8 cellular contexts compared by ENCODE assay signal in the genomic region with DNA sequence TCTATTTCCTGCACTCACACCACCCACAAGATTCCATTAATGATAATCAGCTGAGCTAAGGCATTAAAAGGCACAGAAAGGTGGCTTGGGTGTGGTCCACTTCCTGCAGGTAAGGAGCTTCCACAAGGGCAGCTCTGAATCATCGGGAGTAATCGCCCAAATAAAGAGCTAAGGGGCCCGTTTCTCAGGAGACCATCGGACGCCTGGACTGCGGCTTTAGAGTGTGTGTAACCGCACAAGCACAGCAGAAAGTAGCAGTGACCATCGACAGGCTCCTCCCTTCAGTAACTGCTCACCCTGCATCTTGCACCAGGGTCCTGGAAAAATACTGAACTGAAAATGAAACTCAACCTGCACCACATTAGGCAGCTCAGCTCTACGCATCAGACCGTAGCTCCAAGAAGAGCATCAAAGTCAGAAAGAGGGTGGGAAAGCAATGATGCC. TPM values are rescaled to one million over a fixed set of nuclear protein-coding genes. Genes with fewer than 3 reads are reported as not detected.
DNase-seq lines count a peak whose midpoint lies in the region; ATAC-seq, FAIRE-seq and TF ChIP-seq lines count a peak whose summit lies in the region.

No MANE protein-coding gene starts in this region.

- DNase-seq in GM18507 (ENCODE audit: extremely low spot score, insufficient read length, low read depth) (peak; percentile 70), GM23248 (no peak), Karpas-422 (peak; percentile 86), left ventricle myocardium inferior (no peak), ureter (ENCODE audit: low spot score) (no peak), NCI-H1694 treated with DMSO at 0.1 percent for 48 hours (lab: John Stamatoyannopoulos, UW) (no peak)
- peak; percentile 51 for DNase-seq in activated T-helper 1 cell treated with anti-CD3 and anti-CD28 coated beads, Interleukin-12 subunit alpha, Interleukin-12 subunit beta, Interleukin-2, Interleukin-4 antibody, amounts not matched to agents 30 ng/mL and 10 ng/mL and 1 ng/mL, durations not matched to agents 14 hours and 24 hours and 36 hours (ENCODE audit: low spot score)
- DNase-seq in stimulated activated effector memory CD8-positive, alpha-beta T cell treated with anti-CD3 and anti-CD28 coated beads, Interleukin-12 subunit alpha, Interleukin-12 subunit beta, amount 100 ng/mL, for 72 hours (ENCODE audit: low spot score in 2 of 2): peak in 1 of 2 donors; percentile 58

- H3K9me3 ChIP-seq in GM23248 (ENCODE audit: low read depth) (no peaks in the 10 kb centered on the region), Karpas-422 (ENCODE audit: low read length) (no peaks in the 10 kb centered on the region), left ventricle myocardium inferior (replicated peaks) (no peaks in the 10 kb centered on the region)

- intact Hi-C loops in activated T-helper 1 cell treated with anti-CD3 and anti-CD28 coated beads, Interleukin-12 subunit alpha, Interleukin-12 subunit beta, Interleukin-2, Interleukin-4 antibody, amounts not matched to agents 30 ng/mL and 10 ng/mL and 1 ng/mL, durations not matched to agents 14 hours and 24 hours and 36 hours (cut with micrococcal nuclease): loop anchor here (1.0 to 10.0 kb wide), 11 partner anchors 8 to 1346 kb away; partner anchors contain the start of genes MBNL2, RAP2A and UBAC2
- intact Hi-C loops in left ventricle myocardium inferior (cut with micrococcal nuclease): loop anchor here (10.0 kb wide), 2 partner anchors 86 to 116 kb away; no protein-coding TSS in a partner anchor

- H3K27ac Mint-ChIP-seq in activated T-helper 1 cell treated with anti-CD3 and anti-CD28 coated beads, Interleukin-12 subunit alpha, Interleukin-12 subunit beta, Interleukin-2, Interleukin-4 antibody, amounts not matched to agents 30 ng/mL and 10 ng/mL and 1 ng/mL, durations not matched to agents 14 hours and 24 hours and 36 hours: peak overlapping the region; percentile 91
- H3K27ac Mint-ChIP-seq in stimulated activated effector memory CD8-positive, alpha-beta T cell treated with anti-CD3 and anti-CD28 coated beads, Interleukin-12 subunit alpha, Interleukin-12 subunit beta, amount 100 ng/mL, for 72 hours: peak overlapping the region; percentile 91

- peaks cover 100% of the 10 kb centered on the region for H3K79me2 ChIP-seq in GM23248 (ENCODE audit: insufficient read depth)
- H3K79me2 ChIP-seq in Karpas-422 (ENCODE audit: low read length): peaks cover 100% of the 10 kb centered on the region

- peaks cover 44% of the 10 kb centered on the region for H3F3A ChIP-seq in GM23248 (ENCODE audit: insufficient read depth)

- FAIRE-seq in GM18507 (lab: Jason Lieb, UNC): peak; percentile 92

- peaks cover 36% of the 10 kb centered on the region for H3K36me3 Mint-ChIP-seq in activated T-helper 1 cell treated with anti-CD3 and anti-CD28 coated beads, Interleukin-12 subunit alpha, Interleukin-12 subunit beta, Interleukin-2, Interleukin-4 antibody, amounts not matched to agents 30 ng/mL and 10 ng/mL and 1 ng/mL, durations not matched to agents 14 hours and 24 hours and 36 hours (ENCODE audit: low read depth)
- peaks cover 88% of the 10 kb centered on the region for H3K36me3 Mint-ChIP-seq in stimulated activated effector memory CD8-positive, alpha-beta T cell treated with anti-CD3 and anti-CD28 coated beads, Interleukin-12 subunit alpha, Interleukin-12 subunit beta, amount 100 ng/mL, for 72 hours

- 86 to 88% methylated on average over 10 of the region's 10 CpGs for WGBS in GM23248 (ENCODE audit: low coverage in 1 of 2, low lambda C conversion rate in 2 of 2, missing lambda C conversion rate in 2 of 2), 2 experiments

- H3K9ac ChIP-seq in GM23248 (peak overlapping the region; percentile 68; the same call in 1 of the 2 replicates), Karpas-422 (ENCODE audit: low read length) (peak overlapping the region; percentile 64)

- H3K27me3 ChIP-seq in GM23248 (replicated peaks; ENCODE audit: insufficient read depth): no peaks in the 10 kb centered on the region
- H3K27me3 ChIP-seq in Karpas-422 (ENCODE audit: low read length): no peaks in the 10 kb centered on the region
- no peaks in the 10 kb centered on the region for H3K27me3 ChIP-seq in left ventricle myocardium inferior (ENCODE audit: low read depth)

- H3K9me3 Mint-ChIP-seq in activated T-helper 1 cell treated with anti-CD3 and anti-CD28 coated beads, Interleukin-12 subunit alpha, Interleukin-12 subunit beta, Interleukin-2, Interleukin-4 antibody, amounts not matched to agents 30 ng/mL and 10 ng/mL and 1 ng/mL, durations not matched to agents 14 hours and 24 hours and 36 hours: no peaks in the 10 kb centered on the region
- H3K9me3 Mint-ChIP-seq in stimulated activated effector memory CD8-positive, alpha-beta T cell treated with anti-CD3 and anti-CD28 coated beads, Interleukin-12 subunit alpha, Interleukin-12 subunit beta, amount 100 ng/mL, for 72 hours: peaks cover 3% of the 10 kb centered on the region

- H3K4me3 ChIP-seq in GM23248 (no peak overlapping the region), Karpas-422 (ENCODE audit: low read length) (peak overlapping the region; percentile 58), left ventricle myocardium inferior (peak overlapping the region; percentile 48)

- H3K9me2 ChIP-seq in GM23248 (ENCODE audit: insufficient read depth) (no peaks in the 10 kb centered on the region), Karpas-422 (replicated peaks; ENCODE audit: insufficient read depth, low read length) (no peaks in the 10 kb centered on the region)

- H3K4me3 Mint-ChIP-seq in activated T-helper 1 cell treated with anti-CD3 and anti-CD28 coated beads, Interleukin-12 subunit alpha, Interleukin-12 subunit beta, Interleukin-2, Interleukin-4 antibody, amounts not matched to agents 30 ng/mL and 10 ng/mL and 1 ng/mL, durations not matched to agents 14 hours and 24 hours and 36 hours: peak overlapping the region; percentile 81
- peak overlapping the region; percentile 87 for H3K4me3 Mint-ChIP-seq in stimulated activated effector memory CD8-positive, alpha-beta T cell treated with anti-CD3 and anti-CD28 coated beads, Interleukin-12 subunit alpha, Interleukin-12 subunit beta, amount 100 ng/mL, for 72 hours

- peak overlapping the region; percentile 80 for H3K27ac ChIP-seq in GM23248
- peak overlapping the region; percentile 96 for H3K27ac ChIP-seq in Karpas-422 (ENCODE audit: low read length)
- H3K27ac ChIP-seq in left ventricle myocardium inferior (replicated peaks): peak overlapping the region; percentile 74

- no peaks in the 10 kb centered on the region for H3K36me3 ChIP-seq in GM23248 (ENCODE audit: low read depth)
- no peaks in the 10 kb centered on the region for H3K36me3 ChIP-seq in Karpas-422 (ENCODE audit: insufficient read depth, low read length)
- H3K36me3 ChIP-seq in left ventricle myocardium inferior: no peaks in the 10 kb centered on the region

- peaks cover 8% of the 10 kb centered on the region; the same call in 1 of the 2 replicates for H4K20me1 ChIP-seq in GM23248 (ENCODE audit: insufficient read depth)
- peaks cover 46% of the 10 kb centered on the region for H4K20me1 ChIP-seq in Karpas-422 (ENCODE audit: insufficient read depth, low read depth, low read length)

- no peak for TF ChIP-seq CTCF in left ventricle myocardium inferior (IDR thresholded peaks at IDR 0.05; ENCODE audit: borderline replicate concordance)

- ATAC-seq in stimulated activated effector memory CD8-positive, alpha-beta T cell treated with anti-CD3 and anti-CD28 coated beads, Interleukin-12 subunit alpha, Interleukin-12 subunit beta, amount 100 ng/mL, for 72 hours: peak; percentile 69

- in situ Hi-C loops in GM23248 (cut with MboI): no loop called here

- H3K4me2 ChIP-seq in GM23248 (ENCODE audit: unreplicated experiment): no peak overlapping the region
- peak overlapping the region; percentile 79 for H3K4me2 ChIP-seq in Karpas-422 (ENCODE audit: low read depth, low read length, poor library complexity, severe bottlenecking)

- H2AFZ ChIP-seq in GM23248: no peak overlapping the region
- no peak overlapping the region for H2AFZ ChIP-seq in Karpas-422 (ENCODE audit: low read length)

- H3K4me1 ChIP-seq in GM23248 (ENCODE audit: insufficient read depth) (peaks cover 62% of the 10 kb centered on the region), Karpas-422 (ENCODE audit: low read length) (peaks cover 88% of the 10 kb centered on the region), left ventricle myocardium inferior (peaks cover 89% of the 10 kb centered on the region)

- no peaks in the 10 kb centered on the region for H3K27me3 Mint-ChIP-seq in activated T-helper 1 cell treated with anti-CD3 and anti-CD28 coated beads, Interleukin-12 subunit alpha, Interleukin-12 subunit beta, Interleukin-2, Interleukin-4 antibody, amounts not matched to agents 30 ng/mL and 10 ng/mL and 1 ng/mL, durations not matched to agents 14 hours and 24 hours and 36 hours (ENCODE audit: insufficient read depth)

- H3K4me1 Mint-ChIP-seq in activated T-helper 1 cell treated with anti-CD3 and anti-CD28 coated beads, Interleukin-12 subunit alpha, Interleukin-12 subunit beta, Interleukin-2, Interleukin-4 antibody, amounts not matched to agents 30 ng/mL and 10 ng/mL and 1 ng/mL, durations not matched to agents 14 hours and 24 hours and 36 hours (ENCODE audit: low read depth): peaks cover 98% of the 10 kb centered on the region
- peaks cover 82% of the 10 kb centered on the region for H3K4me1 Mint-ChIP-seq in stimulated activated effector memory CD8-positive, alpha-beta T cell treated with anti-CD3 and anti-CD28 coated beads, Interleukin-12 subunit alpha, Interleukin-12 subunit beta, amount 100 ng/mL, for 72 hours

RNA-seq across cellular contexts. Expression of gene STK24, which starts 6.0 kb away (rescaled TPM):
- 56.7 and 72.4 TPM in 2 replicates for total RNA-seq in GM23248 (2014; rRNA removed; shearing (Covaris generic))
- polyA plus RNA-seq in GM23248 (2016; fragmentation: Nextera tagmentation; extraction: Ambion mirVana): 10.8 and 11.1 TPM in 2 replicates
- total RNA-seq in Karpas-422 (2014; rRNA removed; shearing (Covaris generic); ENCODE audit: low replicate concordance): 93.9 and 107 TPM in 2 replicates
- total RNA-seq in activated T-helper 1 cell treated with anti-CD3 and anti-CD28 coated beads, Interleukin-12 subunit alpha, Interleukin-12 subunit beta, Interleukin-2, Interleukin-4 antibody, amounts not matched to agents 30 ng/mL and 10 ng/mL and 1 ng/mL, durations not matched to agents 14 hours and 24 hours and 36 hours: 135 and 139 TPM in 2 replicates
- 66.2 TPM for total RNA-seq in left ventricle myocardium inferior
- total RNA-seq in ureter: 160 TPM

Comparison
In these comparisons a context has a peak if more than half of its experiments do, and no peak if none do; other contexts are left out.
1. DNase-seq: peak in GM18507 (single experiment), Karpas-422 (single experiment) and activated T-helper 1 cell treated with anti-CD3 and anti-CD28 coated beads, Interleukin-12 subunit alpha, Interleukin-12 subunit beta, Interleukin-2, Interleukin-4 antibody, amounts not matched to agents 30 ng/mL and 10 ng/mL and 1 ng/mL, durations not matched to agents 14 hours and 24 hours and 36 hours (single experiment); none in GM23248 (single experiment), left ventricle myocardium inferior (single experiment), ureter (single experiment) and NCI-H1694 treated with DMSO at 0.1 percent for 48 hours (single experiment).
2. Peak in every context shown above with its lines, with median percentiles within 50 percentile points of each other: H3K27ac ChIP-seq.